2 cellular contexts compared by ENCODE assay signal in the genomic region with DNA sequence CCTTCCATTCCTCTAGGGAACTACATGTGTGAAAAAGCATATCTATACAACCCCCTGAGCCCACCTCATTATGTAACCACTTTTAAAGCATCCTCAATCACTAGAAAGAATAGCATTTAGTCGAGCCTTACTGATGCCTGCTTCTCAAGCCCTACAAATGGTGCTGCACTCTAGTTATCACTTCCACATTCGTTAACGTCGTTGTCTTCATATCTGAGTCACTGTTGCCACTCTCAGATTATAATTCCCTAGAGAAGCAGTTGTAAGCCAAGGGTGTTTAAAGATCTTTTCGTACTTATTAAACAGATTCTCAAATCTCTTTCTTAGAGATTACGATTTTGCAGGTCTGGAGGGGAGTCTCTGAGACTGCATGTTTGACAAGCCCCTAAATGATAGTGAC.
TF ChIP-seq lines count a peak whose summit lies in the region.

No MANE protein-coding gene starts in this region.

TF ChIP-seq in IMR-90, 13 proteins besides CTCF, POLR2A, EP300 and RAD21:
- no peak for TF ChIP-seq FOS (IDR thresholded peaks at IDR 0.05; ENCODE audit: low read depth, low read length)
- TF ChIP-seq SMC3 (IDR thresholded peaks at IDR 0.05; ENCODE audit: low read depth, low read length): no peak
- no peak for TF ChIP-seq RFX5 (IDR thresholded peaks at IDR 0.05; ENCODE audit: low read depth, low read length)
- TF ChIP-seq, protein P1, sequence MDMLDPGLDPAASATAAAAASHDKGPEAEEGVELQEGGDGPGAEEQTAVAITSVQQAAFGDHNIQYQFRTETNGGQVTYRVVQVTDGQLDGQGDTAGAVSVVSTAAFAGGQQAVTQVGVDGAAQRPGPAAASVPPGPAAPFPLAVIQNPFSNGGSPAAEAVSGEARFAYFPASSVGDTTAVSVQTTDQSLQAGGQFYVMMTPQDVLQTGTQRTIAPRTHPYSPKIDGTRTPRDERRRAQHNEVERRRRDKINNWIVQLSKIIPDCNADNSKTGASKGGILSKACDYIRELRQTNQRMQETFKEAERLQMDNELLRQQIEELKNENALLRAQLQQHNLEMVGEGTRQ (IDR thresholded peaks at IDR 0.05; ENCODE audit: low read depth, low read length): no peak
- TF ChIP-seq MAFK (IDR thresholded peaks at IDR 0.05; ENCODE audit: low read depth, low read length): no peak
- TF ChIP-seq BHLHE40 (IDR thresholded peaks at IDR 0.05; ENCODE audit: low read depth, low read length): no peak
- no peak for TF ChIP-seq NFE2L2 (IDR thresholded peaks at IDR 0.05; ENCODE audit: low read depth, low read length)
- TF ChIP-seq RCOR1 (IDR thresholded peaks at IDR 0.05; ENCODE audit: insufficient replicate concordance, low read length): no peak
- TF ChIP-seq CEBPB (IDR thresholded peaks at IDR 0.05; ENCODE audit: low read depth, low read length): no peak
- no peak for TF ChIP-seq ELK1 (IDR thresholded peaks at IDR 0.05; ENCODE audit: borderline replicate concordance, low read depth, low read length)
- TF ChIP-seq CHD1 (IDR thresholded peaks at IDR 0.05; ENCODE audit: low read depth, low read length): no peak

TF ChIP-seq in SK-N-SH, 30 proteins besides CTCF, POLR2A, EP300 and RAD21:
- TF ChIP-seq EZH2phosphoT487 (IDR thresholded peaks at IDR 0.05; ENCODE audit: borderline replicate concordance, low read depth) (no peak), GABPA (IDR thresholded peaks at IDR 0.05; ENCODE audit: low read depth) (no peak), MEF2A (IDR thresholded peaks at IDR 0.05; ENCODE audit: borderline replicate concordance, low read depth) (no peak), FOXM1 (IDR thresholded peaks at IDR 0.05; ENCODE audit: low read depth) (no peak), FOSL2 (IDR thresholded peaks at IDR 0.05; ENCODE audit: borderline replicate concordance, low read depth) (no peak), SIN3A (IDR thresholded peaks at IDR 0.05; ENCODE audit: borderline replicate concordance, low read depth, low read length) (no peak), POLR2AphosphoS5 (IDR thresholded peaks at IDR 0.05; ENCODE audit: low read depth, low read length) (no peak), GATA2 (CRISPR knock-in tag; IDR thresholded peaks at IDR 0.05) (no peak), RCOR1 (IDR thresholded peaks at IDR 0.05; ENCODE audit: low read length) (no peak), SMC3 (IDR thresholded peaks at IDR 0.05; ENCODE audit: low read depth, low read length) (no peak), RXRA (IDR thresholded peaks at IDR 0.05; ENCODE audit: borderline replicate concordance, low read depth) (no peak)
- TF ChIP-seq, protein P1 (IDR thresholded peaks at IDR 0.05; ENCODE audit: borderline replicate concordance, low read depth, low read length): no peak
- TF ChIP-seq, protein P2, sequence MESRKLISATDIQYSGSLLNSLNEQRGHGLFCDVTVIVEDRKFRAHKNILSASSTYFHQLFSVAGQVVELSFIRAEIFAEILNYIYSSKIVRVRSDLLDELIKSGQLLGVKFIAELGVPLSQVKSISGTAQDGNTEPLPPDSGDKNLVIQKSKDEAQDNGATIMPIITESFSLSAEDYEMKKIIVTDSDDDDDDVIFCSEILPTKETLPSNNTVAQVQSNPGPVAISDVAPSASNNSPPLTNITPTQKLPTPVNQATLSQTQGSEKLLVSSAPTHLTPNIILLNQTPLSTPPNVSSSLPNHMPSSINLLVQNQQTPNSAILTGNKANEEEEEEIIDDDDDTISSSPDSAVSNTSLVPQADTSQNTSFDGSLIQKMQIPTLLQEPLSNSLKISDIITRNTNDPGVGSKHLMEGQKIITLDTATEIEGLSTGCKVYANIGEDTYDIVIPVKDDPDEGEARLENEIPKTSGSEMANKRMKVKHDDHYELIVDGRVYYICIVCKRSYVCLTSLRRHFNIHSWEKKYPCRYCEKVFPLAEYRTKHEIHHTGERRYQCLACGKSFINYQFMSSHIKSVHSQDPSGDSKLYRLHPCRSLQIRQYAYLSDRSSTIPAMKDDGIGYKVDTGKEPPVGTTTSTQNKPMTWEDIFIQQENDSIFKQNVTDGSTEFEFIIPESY (IDR thresholded peaks at IDR 0.05; ENCODE audit: borderline replicate concordance, low read depth): no peak
